ENCODE assay signal across 1 cellular context in the genomic region with DNA sequence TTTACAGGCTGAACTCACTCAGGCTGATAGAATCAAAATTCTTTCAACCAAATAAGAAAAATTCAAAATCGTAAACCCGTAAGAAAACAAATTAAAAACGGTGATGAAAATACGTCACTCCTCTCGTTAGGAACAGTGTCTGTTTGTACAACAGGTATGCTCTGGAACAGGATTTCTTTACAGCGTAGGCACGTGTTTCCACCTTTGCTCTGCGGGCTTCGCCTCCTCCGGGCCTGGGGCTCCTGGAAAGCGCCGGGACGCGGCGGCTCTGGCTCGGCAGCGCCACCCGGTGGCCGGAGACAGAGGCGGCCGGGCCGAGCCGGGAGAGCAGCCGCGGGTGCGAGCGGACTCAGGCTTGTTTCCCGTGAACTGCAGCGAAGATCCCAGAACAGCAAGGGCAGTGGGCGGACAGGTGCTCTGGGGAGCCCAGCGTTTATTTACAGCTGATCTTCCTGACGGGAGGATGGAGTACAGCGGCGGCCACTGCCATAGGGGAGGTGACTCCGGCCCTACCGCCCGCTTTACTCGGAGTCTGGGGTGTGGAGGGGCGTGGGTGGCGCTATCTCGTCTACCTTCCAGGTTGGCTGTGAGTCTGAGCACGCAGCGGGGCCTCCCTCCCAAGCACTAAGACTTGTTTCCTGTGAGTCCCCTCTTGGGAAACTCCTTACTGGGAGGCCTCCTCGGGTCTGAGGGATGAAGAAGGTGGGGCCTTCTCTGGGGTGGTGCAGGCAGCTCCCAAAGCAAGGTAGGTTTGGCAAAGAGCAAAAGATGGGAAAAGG.
TF ChIP-seq lines count a peak whose summit lies in the region.

No MANE protein-coding gene starts in this region.

TF ChIP-seq in K562, 482 proteins besides CTCF, POLR2A, EP300 and RAD21 (continued from another document and continues in another):
- peak in 2 of 3 experiments; percentile 12 to 18 for TF ChIP-seq YY1 (IDR thresholded peaks at IDR 0.05; ENCODE audit: borderline replicate concordance in 1 of 3, control insufficient read depth in 1 of 3, extremely low read depth in 1 of 3, insufficient read depth in 3 of 3, insufficient read length in 1 of 3, insufficient replicate concordance in 2 of 3, low read depth in 1 of 3, low read length in 2 of 3)
- TF ChIP-seq ZNF830 (CRISPR knock-in tag; IDR thresholded peaks at IDR 0.05), result no peak
- TF ChIP-seq CREBBP (IDR thresholded peaks at IDR 0.05; ENCODE audit: low read depth, low read length), result no peak
- TF ChIP-seq ZNF134 (CRISPR knock-in tag; conservative IDR thresholded peaks at IDR 0.05), result peak; percentile 64; the same call in 1 of the 2 replicates
- TF ChIP-seq RNF2 (IDR thresholded peaks at IDR 0.05), result peak; percentile 87; the same call in 1 of the 2 replicates
- peak; percentile 88; the same call in 1 of the 2 replicates for TF ChIP-seq ZNF311 (CRISPR knock-in tag; IDR thresholded peaks at IDR 0.05)
- TF ChIP-seq, protein P1, sequence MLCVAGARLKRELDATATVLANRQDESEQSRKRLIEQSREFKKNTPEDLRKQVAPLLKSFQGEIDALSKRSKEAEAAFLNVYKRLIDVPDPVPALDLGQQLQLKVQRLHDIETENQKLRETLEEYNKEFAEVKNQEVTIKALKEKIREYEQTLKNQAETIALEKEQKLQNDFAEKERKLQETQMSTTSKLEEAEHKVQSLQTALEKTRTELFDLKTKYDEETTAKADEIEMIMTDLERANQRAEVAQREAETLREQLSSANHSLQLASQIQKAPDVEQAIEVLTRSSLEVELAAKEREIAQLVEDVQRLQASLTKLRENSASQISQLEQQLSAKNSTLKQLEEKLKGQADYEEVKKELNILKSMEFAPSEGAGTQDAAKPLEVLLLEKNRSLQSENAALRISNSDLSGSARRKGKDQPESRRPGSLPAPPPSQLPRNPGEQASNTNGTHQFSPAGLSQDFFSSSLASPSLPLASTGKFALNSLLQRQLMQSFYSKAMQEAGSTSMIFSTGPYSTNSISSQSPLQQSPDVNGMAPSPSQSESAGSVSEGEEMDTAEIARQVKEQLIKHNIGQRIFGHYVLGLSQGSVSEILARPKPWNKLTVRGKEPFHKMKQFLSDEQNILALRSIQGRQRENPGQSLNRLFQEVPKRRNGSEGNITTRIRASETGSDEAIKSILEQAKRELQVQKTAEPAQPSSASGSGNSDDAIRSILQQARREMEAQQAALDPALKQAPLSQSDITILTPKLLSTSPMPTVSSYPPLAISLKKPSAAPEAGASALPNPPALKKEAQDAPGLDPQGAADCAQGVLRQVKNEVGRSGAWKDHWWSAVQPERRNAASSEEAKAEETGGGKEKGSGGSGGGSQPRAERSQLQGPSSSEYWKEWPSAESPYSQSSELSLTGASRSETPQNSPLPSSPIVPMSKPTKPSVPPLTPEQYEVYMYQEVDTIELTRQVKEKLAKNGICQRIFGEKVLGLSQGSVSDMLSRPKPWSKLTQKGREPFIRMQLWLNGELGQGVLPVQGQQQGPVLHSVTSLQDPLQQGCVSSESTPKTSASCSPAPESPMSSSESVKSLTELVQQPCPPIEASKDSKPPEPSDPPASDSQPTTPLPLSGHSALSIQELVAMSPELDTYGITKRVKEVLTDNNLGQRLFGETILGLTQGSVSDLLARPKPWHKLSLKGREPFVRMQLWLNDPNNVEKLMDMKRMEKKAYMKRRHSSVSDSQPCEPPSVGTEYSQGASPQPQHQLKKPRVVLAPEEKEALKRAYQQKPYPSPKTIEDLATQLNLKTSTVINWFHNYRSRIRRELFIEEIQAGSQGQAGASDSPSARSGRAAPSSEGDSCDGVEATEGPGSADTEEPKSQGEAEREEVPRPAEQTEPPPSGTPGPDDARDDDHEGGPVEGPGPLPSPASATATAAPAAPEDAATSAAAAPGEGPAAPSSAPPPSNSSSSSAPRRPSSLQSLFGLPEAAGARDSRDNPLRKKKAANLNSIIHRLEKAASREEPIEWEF (CRISPR knock-in tag; IDR thresholded peaks at IDR 0.05), result no peak
- TF ChIP-seq, protein P2, sequence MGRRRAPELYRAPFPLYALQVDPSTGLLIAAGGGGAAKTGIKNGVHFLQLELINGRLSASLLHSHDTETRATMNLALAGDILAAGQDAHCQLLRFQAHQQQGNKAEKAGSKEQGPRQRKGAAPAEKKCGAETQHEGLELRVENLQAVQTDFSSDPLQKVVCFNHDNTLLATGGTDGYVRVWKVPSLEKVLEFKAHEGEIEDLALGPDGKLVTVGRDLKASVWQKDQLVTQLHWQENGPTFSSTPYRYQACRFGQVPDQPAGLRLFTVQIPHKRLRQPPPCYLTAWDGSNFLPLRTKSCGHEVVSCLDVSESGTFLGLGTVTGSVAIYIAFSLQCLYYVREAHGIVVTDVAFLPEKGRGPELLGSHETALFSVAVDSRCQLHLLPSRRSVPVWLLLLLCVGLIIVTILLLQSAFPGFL (CRISPR knock-in tag; IDR thresholded peaks at IDR 0.05), result no peak
- TF ChIP-seq ZFP36 (IDR thresholded peaks at IDR 0.05; ENCODE audit: low read depth, low read length, partially characterized antibody), result peak; percentile 68
- TF ChIP-seq, protein P3, sequence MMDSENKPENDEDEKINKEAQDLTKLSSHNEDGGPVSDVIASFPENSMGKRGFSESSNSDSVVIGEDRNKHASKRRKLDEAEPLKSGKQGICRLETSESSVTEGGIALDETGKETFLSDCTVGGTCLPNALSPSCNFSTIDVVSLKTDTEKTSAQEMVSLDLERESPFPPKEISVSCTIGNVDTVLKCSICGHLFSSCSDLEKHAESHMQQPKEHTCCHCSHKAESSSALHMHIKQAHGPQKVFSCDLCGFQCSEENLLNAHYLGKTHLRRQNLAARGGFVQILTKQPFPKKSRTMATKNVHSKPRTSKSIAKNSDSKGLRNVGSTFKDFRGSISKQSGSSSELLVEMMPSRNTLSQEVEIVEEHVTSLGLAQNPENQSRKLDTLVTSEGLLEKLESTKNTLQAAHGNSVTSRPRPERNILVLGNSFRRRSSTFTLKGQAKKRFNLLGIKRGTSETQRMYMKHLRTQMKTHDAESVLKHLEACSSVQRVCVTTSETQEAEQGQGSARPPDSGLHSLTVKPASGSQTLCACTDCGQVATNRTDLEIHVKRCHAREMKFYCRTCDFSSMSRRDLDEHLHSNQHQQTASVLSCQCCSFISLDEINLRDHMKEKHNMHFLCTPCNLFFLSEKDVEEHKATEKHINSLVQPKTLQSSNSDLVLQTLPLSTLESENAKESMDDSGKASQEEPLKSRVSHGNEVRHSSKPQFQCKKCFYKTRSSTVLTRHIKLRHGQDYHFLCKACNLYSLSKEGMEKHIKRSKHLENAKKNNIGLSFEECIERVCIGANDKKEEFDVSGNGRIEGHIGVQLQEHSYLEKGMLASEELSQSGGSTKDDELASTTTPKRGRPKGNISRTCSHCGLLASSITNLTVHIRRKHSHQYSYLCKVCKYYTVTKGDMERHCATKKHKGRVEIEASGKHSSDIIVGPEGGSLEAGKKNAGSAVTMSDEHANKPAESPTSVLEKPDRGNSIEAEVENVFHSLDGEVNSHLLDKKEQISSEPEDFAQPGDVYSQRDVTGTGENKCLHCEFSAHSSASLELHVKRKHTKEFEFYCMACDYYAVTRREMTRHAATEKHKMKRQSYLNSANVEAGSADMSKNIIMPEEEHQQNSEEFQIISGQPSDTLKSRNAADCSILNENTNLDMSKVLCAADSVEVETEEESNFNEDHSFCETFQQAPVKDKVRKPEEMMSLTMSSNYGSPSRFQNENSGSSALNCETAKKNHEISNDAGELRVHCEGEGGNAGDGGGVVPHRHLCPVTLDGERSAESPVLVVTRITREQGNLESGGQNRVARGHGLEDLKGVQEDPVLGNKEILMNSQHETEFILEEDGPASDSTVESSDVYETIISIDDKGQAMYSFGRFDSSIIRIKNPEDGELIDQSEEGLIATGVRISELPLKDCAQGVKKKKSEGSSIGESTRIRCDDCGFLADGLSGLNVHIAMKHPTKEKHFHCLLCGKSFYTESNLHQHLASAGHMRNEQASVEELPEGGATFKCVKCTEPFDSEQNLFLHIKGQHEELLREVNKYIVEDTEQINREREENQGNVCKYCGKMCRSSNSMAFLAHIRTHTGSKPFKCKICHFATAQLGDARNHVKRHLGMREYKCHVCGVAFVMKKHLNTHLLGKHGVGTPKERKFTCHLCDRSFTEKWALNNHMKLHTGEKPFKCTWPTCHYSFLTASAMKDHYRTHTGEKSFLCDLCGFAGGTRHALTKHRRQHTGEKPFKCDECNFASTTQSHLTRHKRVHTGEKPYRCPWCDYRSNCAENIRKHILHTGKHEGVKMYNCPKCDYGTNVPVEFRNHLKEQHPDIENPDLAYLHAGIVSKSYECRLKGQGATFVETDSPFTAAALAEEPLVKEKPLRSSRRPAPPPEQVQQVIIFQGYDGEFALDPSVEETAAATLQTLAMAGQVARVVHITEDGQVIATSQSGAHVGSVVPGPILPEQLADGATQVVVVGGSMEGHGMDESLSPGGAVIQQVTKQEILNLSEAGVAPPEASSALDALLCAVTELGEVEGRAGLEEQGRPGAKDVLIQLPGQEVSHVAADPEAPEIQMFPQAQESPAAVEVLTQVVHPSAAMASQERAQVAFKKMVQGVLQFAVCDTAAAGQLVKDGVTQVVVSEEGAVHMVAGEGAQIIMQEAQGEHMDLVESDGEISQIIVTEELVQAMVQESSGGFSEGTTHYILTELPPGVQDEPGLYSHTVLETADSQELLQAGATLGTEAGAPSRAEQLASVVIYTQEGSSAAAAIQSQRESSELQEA (IDR thresholded peaks at IDR 0.05; ENCODE audit: low read depth), result no peak
- TF ChIP-seq SMARCA5 (IDR thresholded peaks at IDR 0.05), result no peak
- TF ChIP-seq, protein P4, sequence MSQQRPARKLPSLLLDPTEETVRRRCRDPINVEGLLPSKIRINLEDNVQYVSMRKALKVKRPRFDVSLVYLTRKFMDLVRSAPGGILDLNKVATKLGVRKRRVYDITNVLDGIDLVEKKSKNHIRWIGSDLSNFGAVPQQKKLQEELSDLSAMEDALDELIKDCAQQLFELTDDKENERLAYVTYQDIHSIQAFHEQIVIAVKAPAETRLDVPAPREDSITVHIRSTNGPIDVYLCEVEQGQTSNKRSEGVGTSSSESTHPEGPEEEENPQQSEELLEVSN (IDR thresholded peaks at IDR 0.05; ENCODE audit: borderline replicate concordance in 1 of 2, extremely low read depth in 1 of 2, insufficient read depth in 1 of 2, insufficient read length in 1 of 2, low read depth in 1 of 2, low read length in 1 of 2, poor library complexity in 1 of 2, severe bottlenecking in 1 of 2), result peak; percentile 76 to 95
- TF ChIP-seq, protein P5, sequence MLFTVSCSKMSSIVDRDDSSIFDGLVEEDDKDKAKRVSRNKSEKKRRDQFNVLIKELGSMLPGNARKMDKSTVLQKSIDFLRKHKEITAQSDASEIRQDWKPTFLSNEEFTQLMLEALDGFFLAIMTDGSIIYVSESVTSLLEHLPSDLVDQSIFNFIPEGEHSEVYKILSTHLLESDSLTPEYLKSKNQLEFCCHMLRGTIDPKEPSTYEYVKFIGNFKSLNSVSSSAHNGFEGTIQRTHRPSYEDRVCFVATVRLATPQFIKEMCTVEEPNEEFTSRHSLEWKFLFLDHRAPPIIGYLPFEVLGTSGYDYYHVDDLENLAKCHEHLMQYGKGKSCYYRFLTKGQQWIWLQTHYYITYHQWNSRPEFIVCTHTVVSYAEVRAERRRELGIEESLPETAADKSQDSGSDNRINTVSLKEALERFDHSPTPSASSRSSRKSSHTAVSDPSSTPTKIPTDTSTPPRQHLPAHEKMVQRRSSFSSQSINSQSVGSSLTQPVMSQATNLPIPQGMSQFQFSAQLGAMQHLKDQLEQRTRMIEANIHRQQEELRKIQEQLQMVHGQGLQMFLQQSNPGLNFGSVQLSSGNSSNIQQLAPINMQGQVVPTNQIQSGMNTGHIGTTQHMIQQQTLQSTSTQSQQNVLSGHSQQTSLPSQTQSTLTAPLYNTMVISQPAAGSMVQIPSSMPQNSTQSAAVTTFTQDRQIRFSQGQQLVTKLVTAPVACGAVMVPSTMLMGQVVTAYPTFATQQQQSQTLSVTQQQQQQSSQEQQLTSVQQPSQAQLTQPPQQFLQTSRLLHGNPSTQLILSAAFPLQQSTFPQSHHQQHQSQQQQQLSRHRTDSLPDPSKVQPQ (CRISPR knock-in tag; IDR thresholded peaks at IDR 0.05; ENCODE audit: borderline replicate concordance), result no peak
- TF ChIP-seq TOE1 (IDR thresholded peaks at IDR 0.05; ENCODE audit: borderline replicate concordance), result peak; percentile 30; the same call in 1 of the 2 replicates
- no peak for TF ChIP-seq TOE1 (CRISPR knock-in tag; IDR thresholded peaks at IDR 0.05; ENCODE audit: borderline replicate concordance, low read depth)
- TF ChIP-seq RBM34 (IDR thresholded peaks at IDR 0.05; ENCODE audit: borderline replicate concordance, insufficient read depth, low read length), result no peak
- TF ChIP-seq MEF2A (IDR thresholded peaks at IDR 0.05; ENCODE audit: control insufficient read depth, low read depth, low read length), result no peak
- peak; percentile 19; the same call in 1 of the 2 replicates for TF ChIP-seq BCOR (IDR thresholded peaks at IDR 0.05)
- TF ChIP-seq, protein P6, sequence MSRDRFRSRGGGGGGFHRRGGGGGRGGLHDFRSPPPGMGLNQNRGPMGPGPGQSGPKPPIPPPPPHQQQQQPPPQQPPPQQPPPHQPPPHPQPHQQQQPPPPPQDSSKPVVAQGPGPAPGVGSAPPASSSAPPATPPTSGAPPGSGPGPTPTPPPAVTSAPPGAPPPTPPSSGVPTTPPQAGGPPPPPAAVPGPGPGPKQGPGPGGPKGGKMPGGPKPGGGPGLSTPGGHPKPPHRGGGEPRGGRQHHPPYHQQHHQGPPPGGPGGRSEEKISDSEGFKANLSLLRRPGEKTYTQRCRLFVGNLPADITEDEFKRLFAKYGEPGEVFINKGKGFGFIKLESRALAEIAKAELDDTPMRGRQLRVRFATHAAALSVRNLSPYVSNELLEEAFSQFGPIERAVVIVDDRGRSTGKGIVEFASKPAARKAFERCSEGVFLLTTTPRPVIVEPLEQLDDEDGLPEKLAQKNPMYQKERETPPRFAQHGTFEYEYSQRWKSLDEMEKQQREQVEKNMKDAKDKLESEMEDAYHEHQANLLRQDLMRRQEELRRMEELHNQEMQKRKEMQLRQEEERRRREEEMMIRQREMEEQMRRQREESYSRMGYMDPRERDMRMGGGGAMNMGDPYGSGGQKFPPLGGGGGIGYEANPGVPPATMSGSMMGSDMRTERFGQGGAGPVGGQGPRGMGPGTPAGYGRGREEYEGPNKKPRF (IDR thresholded peaks at IDR 0.05; ENCODE audit: low read depth, low read length), result no peak
- TF ChIP-seq XRCC5 (IDR thresholded peaks at IDR 0.05; ENCODE audit: low read depth, low read length), result no peak
- no peak for TF ChIP-seq PPARD (CRISPR knock-in tag; IDR thresholded peaks at IDR 0.05)
- TF ChIP-seq, protein P7, sequence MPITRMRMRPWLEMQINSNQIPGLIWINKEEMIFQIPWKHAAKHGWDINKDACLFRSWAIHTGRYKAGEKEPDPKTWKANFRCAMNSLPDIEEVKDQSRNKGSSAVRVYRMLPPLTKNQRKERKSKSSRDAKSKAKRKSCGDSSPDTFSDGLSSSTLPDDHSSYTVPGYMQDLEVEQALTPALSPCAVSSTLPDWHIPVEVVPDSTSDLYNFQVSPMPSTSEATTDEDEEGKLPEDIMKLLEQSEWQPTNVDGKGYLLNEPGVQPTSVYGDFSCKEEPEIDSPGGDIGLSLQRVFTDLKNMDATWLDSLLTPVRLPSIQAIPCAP (CRISPR knock-in tag; IDR thresholded peaks at IDR 0.05; ENCODE audit: borderline replicate concordance), result no peak
- TF ChIP-seq IRF2 (CRISPR knock-in tag; IDR thresholded peaks at IDR 0.05), result no peak
- no peak for TF ChIP-seq GABPA (tag; conservative IDR thresholded peaks at IDR 0.05; ENCODE audit: low read depth)
- no peak for TF ChIP-seq PHF21A (IDR thresholded peaks at IDR 0.05; ENCODE audit: borderline replicate concordance, low read depth)
- no peak for TF ChIP-seq HDAC1 (IDR thresholded peaks at IDR 0.05)
